In the genomic region with DNA sequence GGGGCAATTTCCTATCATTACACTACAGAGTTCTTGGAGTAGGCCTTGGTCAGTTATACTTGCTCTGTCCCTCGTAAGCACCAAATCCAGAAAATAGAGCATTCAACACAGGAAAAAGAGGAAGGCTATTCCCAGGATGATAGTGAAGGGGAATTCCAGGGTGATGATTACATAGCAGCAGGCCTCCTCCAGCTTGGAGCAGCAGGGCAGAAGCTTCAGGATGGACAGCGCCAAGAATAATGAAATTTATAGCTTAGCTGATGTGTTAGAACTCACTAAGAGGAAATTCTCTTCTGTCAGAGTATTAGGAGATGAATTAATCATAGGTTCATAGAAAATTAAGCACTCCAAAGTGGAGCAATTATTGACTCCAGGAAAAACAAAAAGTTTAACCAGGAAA, we compare ENCODE assay signal across 1 cellular context.
TF ChIP-seq lines count a peak whose summit lies in the region.

No MANE protein-coding gene starts in this region.

TF ChIP-seq in A549, 52 proteins besides CTCF, POLR2A, EP300 and RAD21 (continued from another document):
- TF ChIP-seq, protein P1, sequence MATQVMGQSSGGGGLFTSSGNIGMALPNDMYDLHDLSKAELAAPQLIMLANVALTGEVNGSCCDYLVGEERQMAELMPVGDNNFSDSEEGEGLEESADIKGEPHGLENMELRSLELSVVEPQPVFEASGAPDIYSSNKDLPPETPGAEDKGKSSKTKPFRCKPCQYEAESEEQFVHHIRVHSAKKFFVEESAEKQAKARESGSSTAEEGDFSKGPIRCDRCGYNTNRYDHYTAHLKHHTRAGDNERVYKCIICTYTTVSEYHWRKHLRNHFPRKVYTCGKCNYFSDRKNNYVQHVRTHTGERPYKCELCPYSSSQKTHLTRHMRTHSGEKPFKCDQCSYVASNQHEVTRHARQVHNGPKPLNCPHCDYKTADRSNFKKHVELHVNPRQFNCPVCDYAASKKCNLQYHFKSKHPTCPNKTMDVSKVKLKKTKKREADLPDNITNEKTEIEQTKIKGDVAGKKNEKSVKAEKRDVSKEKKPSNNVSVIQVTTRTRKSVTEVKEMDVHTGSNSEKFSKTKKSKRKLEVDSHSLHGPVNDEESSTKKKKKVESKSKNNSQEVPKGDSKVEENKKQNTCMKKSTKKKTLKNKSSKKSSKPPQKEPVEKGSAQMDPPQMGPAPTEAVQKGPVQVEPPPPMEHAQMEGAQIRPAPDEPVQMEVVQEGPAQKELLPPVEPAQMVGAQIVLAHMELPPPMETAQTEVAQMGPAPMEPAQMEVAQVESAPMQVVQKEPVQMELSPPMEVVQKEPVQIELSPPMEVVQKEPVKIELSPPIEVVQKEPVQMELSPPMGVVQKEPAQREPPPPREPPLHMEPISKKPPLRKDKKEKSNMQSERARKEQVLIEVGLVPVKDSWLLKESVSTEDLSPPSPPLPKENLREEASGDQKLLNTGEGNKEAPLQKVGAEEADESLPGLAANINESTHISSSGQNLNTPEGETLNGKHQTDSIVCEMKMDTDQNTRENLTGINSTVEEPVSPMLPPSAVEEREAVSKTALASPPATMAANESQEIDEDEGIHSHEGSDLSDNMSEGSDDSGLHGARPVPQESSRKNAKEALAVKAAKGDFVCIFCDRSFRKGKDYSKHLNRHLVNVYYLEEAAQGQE (IDR thresholded peaks at IDR 0.05) = peak; percentile 41; the same call in 1 of the 2 replicates
- TF ChIP-seq HOXB5 (CRISPR knock-in tag; IDR thresholded peaks at IDR 0.05) = no peak
- TF ChIP-seq, protein P2, sequence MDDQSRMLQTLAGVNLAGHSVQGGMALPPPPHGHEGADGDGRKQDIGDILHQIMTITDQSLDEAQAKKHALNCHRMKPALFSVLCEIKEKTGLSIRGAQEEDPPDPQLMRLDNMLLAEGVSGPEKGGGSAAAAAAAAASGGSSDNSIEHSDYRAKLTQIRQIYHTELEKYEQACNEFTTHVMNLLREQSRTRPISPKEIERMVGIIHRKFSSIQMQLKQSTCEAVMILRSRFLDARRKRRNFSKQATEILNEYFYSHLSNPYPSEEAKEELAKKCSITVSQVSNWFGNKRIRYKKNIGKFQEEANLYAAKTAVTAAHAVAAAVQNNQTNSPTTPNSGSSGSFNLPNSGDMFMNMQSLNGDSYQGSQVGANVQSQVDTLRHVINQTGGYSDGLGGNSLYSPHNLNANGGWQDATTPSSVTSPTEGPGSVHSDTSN (IDR thresholded peaks at IDR 0.05) = no peak
